Comparison of ENCODE assay signal across 30 cellular contexts in genomic region chr13:37748913-37749312, GRCh38.
"Had no signal": no experiment of that assay in that cellular context is flagged by ENCODE, and none has a peak within 500 bp of the region (broad histone marks: within the 10 kb centered on the region; RNA-seq: fewer than 3 reads in every experiment).

No MANE protein-coding gene starts in this region.

- FAIRE-seq: colon had no signal

- H3K36me3 ChIP-seq: esophagus muscularis mucosa, gastrocnemius medialis, heart left ventricle, WERI-Rb-1 had no signal

- ATAC-seq: activated CD4-positive, CD25-positive, alpha-beta regulatory T cell treated with anti-CD3 and anti-CD28 coated beads, Interleukin-2, amount 50 U/mL, for 24 hours; activated CD8-positive, alpha-beta T cell treated with anti-CD3 and anti-CD28 coated beads for 36 hours; activated T-cell treated with anti-CD3 and anti-CD28 coated beads, Interleukin-2, amount 50 U/mL, for 4 hours; activated T-helper 17 cell treated with anti-CD3 and anti-CD28 coated beads, Interleukin-2, amount 50 U/mL, for 72 hours; body of pancreas; effector memory CD8-positive, alpha-beta T cell; foreskin keratinocyte; gastrocnemius medialis; heart left ventricle had no signal

- DNase-seq: activated B cell treated with CpG ODN at 0.5 μM for 24 hours; activated CD4-positive, alpha-beta T cell treated with anti-CD3 and anti-CD28 coated beads for 48 hours; activated CD4-positive, alpha-beta T cell treated with anti-CD3 and anti-CD28 coated beads, Interleukin-2, amount 50 U/mL, for 1 hour; activated CD4-positive, alpha-beta T cell treated with anti-CD3 and anti-CD28 coated beads, Interleukin-2, amount 50 U/mL, for 48 hours; activated CD8-positive, alpha-beta memory T cell treated with anti-CD3 and anti-CD28 coated beads for 24 hours; activated CD8-positive, alpha-beta T cell treated with anti-CD3 and anti-CD28 coated beads for 36 hours; activated effector memory CD4-positive, alpha-beta T cell treated with Interleukin-2 at 50 U/mL for 16 hours; activated gamma-delta T cell treated with Interleukin-2 at 50 U/mL for 16 hours; activated naive CD4-positive, alpha-beta T cell treated with anti-CD3 and anti-CD28 coated beads, Interleukin-2, amount 50 U/mL, for 16 hours; activated naive CD4-positive, alpha-beta T cell treated with Interleukin-2 at 50 U/mL for 16 hours; activated T-cell treated with anti-CD3 and anti-CD28 coated beads, Interleukin-2, amount 50 U/mL, for 4 hours; amniotic stem cell; anterior cingulate cortex; body of pancreas; caudate nucleus; cortex of kidney; dermis blood vessel endothelial cell; effector CD4-positive, alpha-beta T cell; effector memory CD8-positive, alpha-beta T cell; erythroblast; foreskin keratinocyte; gastrocnemius medialis; glutamatergic neuron; heart left ventricle; T1000; WERI-Rb-1 had no signal

- H3K4me1 ChIP-seq: body of pancreas, esophagus muscularis mucosa, foreskin keratinocyte, gastrocnemius medialis, heart left ventricle had no signal

- H3K9me3 ChIP-seq: body of pancreas, esophagus muscularis mucosa, gastrocnemius medialis, heart left ventricle had no signal

- H3K27ac ChIP-seq: body of pancreas, esophagus muscularis mucosa, foreskin keratinocyte, gastrocnemius medialis, heart left ventricle, WERI-Rb-1 had no signal

- H3K4me3 ChIP-seq: body of pancreas, esophagus muscularis mucosa, gastrocnemius medialis, heart left ventricle had no signal

- H3K27me3 ChIP-seq: body of pancreas, esophagus muscularis mucosa, foreskin keratinocyte, gastrocnemius medialis, heart left ventricle had no signal
